ENCODE assay signal across 1 cellular context in the genomic region with DNA sequence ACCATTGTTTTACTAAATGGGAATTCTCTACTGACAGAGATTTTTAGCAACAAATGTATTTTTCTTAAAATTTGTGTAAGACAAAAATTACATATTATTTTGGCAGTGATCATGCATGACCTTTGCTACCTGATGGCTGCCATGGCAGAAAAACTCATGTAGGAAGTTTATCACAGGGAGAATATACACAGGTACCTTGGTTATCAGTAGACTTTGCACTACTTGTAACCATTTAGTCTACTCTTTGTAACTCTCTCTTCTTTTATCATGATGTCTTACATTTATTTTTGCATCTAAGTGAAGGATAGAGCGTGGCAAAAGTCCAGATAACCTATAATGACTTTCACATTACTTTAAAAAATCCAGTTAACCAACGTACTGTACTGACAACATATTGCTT.
TF ChIP-seq lines count a peak whose summit lies in the region.

No MANE protein-coding gene starts in this region.

TF ChIP-seq in GM12891, 5 proteins besides CTCF, POLR2A, EP300 and RAD21:
- no peak for TF ChIP-seq POLR2AphosphoS5 (IDR thresholded peaks at IDR 0.05; ENCODE audit: low read depth, low read length)
- TF ChIP-seq TAF1 (IDR thresholded peaks at IDR 0.05; ENCODE audit: low read depth, low read length) = no peak
- no peak for TF ChIP-seq POU2F2 (IDR thresholded peaks at IDR 0.05; ENCODE audit: low read depth, low read length)
- TF ChIP-seq SPI1 (IDR thresholded peaks at IDR 0.05; ENCODE audit: low read depth, low read length) = no peak
- TF ChIP-seq PAX5 (IDR thresholded peaks at IDR 0.05; ENCODE audit: insufficient read depth, low read length, severe bottlenecking) = no peak
